Comparison of ENCODE assay signal across 9 cellular contexts in genomic region chr3:48425281-48425812, GRCh38. TPM values are rescaled to one million over a fixed set of nuclear protein-coding genes. Genes with fewer than 3 reads are reported as not detected.
DNase-seq lines count a peak whose midpoint lies in the region; ATAC-seq, FAIRE-seq and TF ChIP-seq lines count a peak whose summit lies in the region.
"Had no signal": no experiment of that assay in that cellular context is flagged by ENCODE, and none has a peak within 500 bp of the region (broad histone marks: within the 10 kb centered on the region; RNA-seq: fewer than 3 reads in every experiment).

No MANE protein-coding gene starts in this region.

- H3K27ac ChIP-seq in astrocyte (ENCODE audit: low read depth, low read length): no peak overlapping the region
- H3K27ac ChIP-seq in heart right ventricle: peak overlapping the region; percentile 2 to 93 (median 90)
- peak overlapping the region; percentile 91 to 97 for H3K27ac ChIP-seq in uterus

- intact Hi-C loops in heart right ventricle (cut with DNase I) (no loop called here), uterus (cut with DNase I; ENCODE audit: low total_unique reads) (no loop called here)

- H3K4me3 ChIP-seq in astrocyte (ENCODE audit: insufficient read depth, low read depth, low read length) (no peak overlapping the region), heart right ventricle (no peak overlapping the region), uterus (no peak overlapping the region)

- H3K9me3 ChIP-seq in astrocyte (ENCODE audit: insufficient read depth, low read depth, low read length) (no peaks in the 10 kb centered on the region), heart right ventricle (no peaks in the 10 kb centered on the region), uterus (no peaks in the 10 kb centered on the region)

- no peak overlapping the region for H3K9ac ChIP-seq in astrocyte (ENCODE audit: low read length)

- H3K4me2 ChIP-seq in astrocyte (ENCODE audit: low read length): peak overlapping the region; percentile 97

- H2AFZ ChIP-seq in astrocyte (ENCODE audit: low read depth, low read length): no peak overlapping the region

- TF ChIP-seq CTCF in astrocyte (IDR thresholded peaks at IDR 0.05; ENCODE audit: insufficient read depth, low read depth, low read length) (no peak), heart right ventricle (IDR thresholded peaks at IDR 0.05) (no peak), uterus (IDR thresholded peaks at IDR 0.05) (no peak)

- H3K27ac Mint-ChIP-seq in astrocyte (ENCODE audit: unreplicated experiment): no peak overlapping the region

- WGBS in heart right ventricle, 2 donors: 40 to 51% methylated on average over 13 of the region's 13 CpGs

- TF ChIP-seq POLR2A in uterus (IDR thresholded peaks at IDR 0.05): no peak

- peaks cover 41% of the 10 kb centered on the region for H3K4me1 ChIP-seq in astrocyte (ENCODE audit: insufficient read depth, low read length)
- peaks cover 29 to 66% (median 53%) of the 10 kb centered on the region in 9 donors for H3K4me1 ChIP-seq in heart right ventricle
- peaks cover 11 to 22% of the 10 kb centered on the region in 2 donors for H3K4me1 ChIP-seq in uterus

- H3K36me3 ChIP-seq in astrocyte (ENCODE audit: insufficient read depth, low read length): no peaks in the 10 kb centered on the region
- H3K36me3 ChIP-seq in heart right ventricle: no peaks in the 10 kb centered on the region
- H3K36me3 ChIP-seq in uterus: no peaks in the 10 kb centered on the region

- H3K4me1 Mint-ChIP-seq in astrocyte (ENCODE audit: low read depth, unreplicated experiment): peaks cover 31% of the 10 kb centered on the region

- no peaks in the 10 kb centered on the region for H3K9me3 Mint-ChIP-seq in astrocyte (ENCODE audit: unreplicated experiment)

- H3K36me3 Mint-ChIP-seq in astrocyte (ENCODE audit: low read depth, unreplicated experiment): peaks cover 8% of the 10 kb centered on the region

- peaks cover 79% of the 10 kb centered on the region for H4K20me1 ChIP-seq in astrocyte (ENCODE audit: insufficient read depth, low read length)

- DNase-seq in astrocyte (ENCODE audit: low read depth): no peak
- DNase-seq in heart right ventricle: peak; percentile 31 to 54
- peak in 50 of 56 donors; percentile 16 to 84 (median 53) for DNase-seq in nucleus accumbens (lab: John Stamatoyannopoulos, UW)
- DNase-seq in uterus: peak; percentile 50 to 65
- no peak for DNase-seq in activated effector memory CD4-positive, alpha-beta T cell treated with anti-CD3 and anti-CD28 coated beads, Interleukin-2, amount 50 U/mL, for 16 hours
- DNase-seq in HPDE6-E6E7 (ENCODE audit: extremely low spot score): no peak
- DNase-seq in activated CD4-positive, alpha-beta T cell treated with anti-CD3 and anti-CD28 coated beads, Interleukin-2, amount 50 U/mL, for 48 hours: no peak
- DNase-seq: activated gamma-delta T cell had no signal

- H3K27me3 Mint-ChIP-seq in astrocyte (ENCODE audit: low read depth, unreplicated experiment): no peaks in the 10 kb centered on the region

- no peak for FAIRE-seq in astrocyte (lab: Jason Lieb, UNC)

- H3K4me3 Mint-ChIP-seq in astrocyte (ENCODE audit: unreplicated experiment): no peak overlapping the region

- peak in 7 of 8 donors; percentile 21 to 59 (median 47) for ATAC-seq in heart right ventricle

- peaks cover 49% of the 10 kb centered on the region for H3K79me2 ChIP-seq in astrocyte (ENCODE audit: insufficient read depth, low read length)

- H3K27me3 ChIP-seq in astrocyte (ENCODE audit: insufficient read depth, low read length) (no peaks in the 10 kb centered on the region), heart right ventricle (peaks cover 0 to 10% (median 0%) of the 10 kb centered on the region in 7 donors), uterus (no peaks in the 10 kb centered on the region)

RNA-seq across cellular contexts. Expression of gene PLXNB1, which starts 4.5 kb away (rescaled TPM):
- total RNA-seq in astrocyte: 42.0 and 59.2 TPM in 2 replicates
- 10 to 100 TPM; 27.7 to 67.3 (median 32.4) TPM for total RNA-seq in heart right ventricle
- polyA plus RNA-seq in heart right ventricle: 100 to 1,000 TPM in 1 of 2 donors, 10 to 100 TPM in 1; 30.1 to 135 TPM
- total RNA-seq in uterus: 100 to 1,000 TPM in 1 of 4 donors, 10 to 100 TPM in 3; 23.5 to 133 (median 60.9) TPM

RNA-seq across cellular contexts. Expression of gene CCDC51, which starts 14.6 kb away (rescaled TPM):
- total RNA-seq in astrocyte (16.4 and 16.5 TPM in 2 replicates), heart right ventricle (10 to 100 TPM in 8 of 10 donors, 1 to 10 TPM in 2; 9.5 to 14.3 (median 12.2) TPM), uterus (10 to 100 TPM in 2 of 4 donors, 1 to 10 TPM in 2; 2.6 to 11.1 (median 7.8) TPM)
- polyA plus RNA-seq in heart right ventricle: 10 to 100 TPM in 1 of 2 donors, 1 to 10 TPM in 1; 4.7 to 11.0 TPM

RNA-seq across cellular contexts. Expression of gene TMA7, which starts 14.7 kb away (rescaled TPM):
- total RNA-seq in astrocyte: 252 and 272 TPM in 2 replicates
- 100 to 1,000 TPM; 140 to 227 (median 193) TPM for total RNA-seq in heart right ventricle
- polyA plus RNA-seq in heart right ventricle: 1,000 to 10,000 TPM in 1 of 2 donors, 100 to 1,000 TPM in 1; 365 to 1,063 TPM
- total RNA-seq in uterus: 100 to 1,000 TPM in 3 of 4 donors, 10 to 100 TPM in 1; 94.8 to 195 (median 141) TPM

RNA-seq across cellular contexts. Expression of gene ATRIP, which starts 21.2 kb away (rescaled TPM):
- total RNA-seq in astrocyte (6.2 and 6.6 TPM in 2 replicates), heart right ventricle (1 to 10 TPM; 2.2 to 5.4 (median 3.8) TPM), uterus (10 to 100 TPM in 1 of 4 donors, 1 to 10 TPM in 3; 5.3 to 11.5 (median 7.5) TPM)
- polyA plus RNA-seq in heart right ventricle: 1 to 10 TPM; 4.5 to 5.1 TPM

RNA-seq across cellular contexts. Expression of gene FBXW12, which starts 53.3 kb away (rescaled TPM):
- not detected in 2 replicates for total RNA-seq in astrocyte
- total RNA-seq in heart right ventricle: under 1 TPM in 1 of 10 donors, not detected in 9; 0.28 TPM
- polyA plus RNA-seq in heart right ventricle: under 1 TPM in 1 of 2 donors, not detected in 1; 0.29 TPM
- total RNA-seq in uterus: under 1 TPM in 2 of 4 donors, not detected in 2; 0.37 to 0.55 TPM
- total RNA-seq: LHCN-M2 had no signal

Comparison
In these comparisons a context has a peak if more than half of its experiments do, and no peak if none do; other contexts are left out.
1. DNase-seq: peak in heart right ventricle (2 of 2), nucleus accumbens (50 of 56) and uterus (2 of 2); none in astrocyte (single experiment), activated effector memory CD4-positive, alpha-beta T cell treated with anti-CD3 and anti-CD28 coated beads, Interleukin-2, amount 50 U/mL, for 16 hours (single experiment), HPDE6-E6E7 (single experiment) and activated CD4-positive, alpha-beta T cell treated with anti-CD3 and anti-CD28 coated beads, Interleukin-2, amount 50 U/mL, for 48 hours (0 of 2).